9 cellular contexts compared by ENCODE assay signal in genomic region chrX:154056739-154057367, GRCh38. TPM values are rescaled to one million over a fixed set of nuclear protein-coding genes. Genes with fewer than 3 reads are reported as not detected.
A peak's percentile ranks its signal among the peaks of the same experiment; 100 is the strongest.
DNase-seq lines count a peak whose midpoint lies in the region; ATAC-seq and TF ChIP-seq lines count a peak whose summit lies in the region.
"Had no signal": no experiment of that assay in that cellular context is flagged by ENCODE, and none has a peak within 500 bp of the region (broad histone marks: within the 10 kb centered on the region; RNA-seq: fewer than 3 reads in every experiment).

No MANE protein-coding gene starts in this region.

- ATAC-seq in SK-N-SH treated with all-trans-retinoic acid at 6 μM for 48 hours, result no peak
- ATAC-seq in HG02981 (IDR thresholded peaks at IDR 0.05; ENCODE audit: unreplicated experiment), result no peak
- no peak for ATAC-seq in GM19467 (IDR thresholded peaks at IDR 0.05; ENCODE audit: unreplicated experiment)
- ATAC-seq: HCT116 had no signal

- DNase-seq in G401 (ENCODE audit: low spot score) (peak; percentile 34), NCI-H2107 (lab: John Stamatoyannopoulos, UW) (peak; percentile 80), amniotic epithelial cell (ENCODE audit: low read depth) (peak; percentile 64), mucosa of gallbladder (ENCODE audit: low spot score) (peak; percentile 46), T-helper 9 cell (no peak)

- in situ Hi-C loops in G401 (cut with HindIII; ENCODE audit: low sequenced_read_pairs), result no loop called here

TF ChIP-seq in SK-N-SH treated with all-trans-retinoic acid at 6 μM for 48 hours, 23 proteins besides CTCF, POLR2A, EP300 and RAD21:
- TF ChIP-seq RARB (CRISPR knock-in tag; IDR thresholded peaks at IDR 0.05) (no peak), CREB5 (CRISPR knock-in tag; IDR thresholded peaks at IDR 0.05; ENCODE audit: low read depth) (no peak), ZNF8 (CRISPR knock-in tag; IDR thresholded peaks at IDR 0.05) (no peak), CSRNP3 (CRISPR knock-in tag; IDR thresholded peaks at IDR 0.05) (no peak), TOX (CRISPR knock-in tag; IDR thresholded peaks at IDR 0.05; ENCODE audit: borderline replicate concordance) (no peak)
TF ChIP-seq in SK-N-SH treated with all-trans-retinoic acid at 6 μM for 48 hours: peak in this region for 0.

RNA-seq across cellular contexts. Expression of gene IRAK1, which starts 37.2 kb away (rescaled TPM):
- total RNA-seq in G401 (2014; rRNA removed; shearing (Covaris generic)), result 140 and 144 TPM in 2 replicates
- 108 TPM for total RNA-seq in mucosa of gallbladder

RNA-seq across cellular contexts. Expression of gene MECP2, which starts 40.7 kb away (rescaled TPM):
- 19.8 and 33.1 TPM in 2 replicates for total RNA-seq in G401 (2014; rRNA removed; shearing (Covaris generic))
- total RNA-seq in mucosa of gallbladder, result 64.9 TPM
